ENCODE assay signal across 9 cellular contexts in the genomic region with DNA sequence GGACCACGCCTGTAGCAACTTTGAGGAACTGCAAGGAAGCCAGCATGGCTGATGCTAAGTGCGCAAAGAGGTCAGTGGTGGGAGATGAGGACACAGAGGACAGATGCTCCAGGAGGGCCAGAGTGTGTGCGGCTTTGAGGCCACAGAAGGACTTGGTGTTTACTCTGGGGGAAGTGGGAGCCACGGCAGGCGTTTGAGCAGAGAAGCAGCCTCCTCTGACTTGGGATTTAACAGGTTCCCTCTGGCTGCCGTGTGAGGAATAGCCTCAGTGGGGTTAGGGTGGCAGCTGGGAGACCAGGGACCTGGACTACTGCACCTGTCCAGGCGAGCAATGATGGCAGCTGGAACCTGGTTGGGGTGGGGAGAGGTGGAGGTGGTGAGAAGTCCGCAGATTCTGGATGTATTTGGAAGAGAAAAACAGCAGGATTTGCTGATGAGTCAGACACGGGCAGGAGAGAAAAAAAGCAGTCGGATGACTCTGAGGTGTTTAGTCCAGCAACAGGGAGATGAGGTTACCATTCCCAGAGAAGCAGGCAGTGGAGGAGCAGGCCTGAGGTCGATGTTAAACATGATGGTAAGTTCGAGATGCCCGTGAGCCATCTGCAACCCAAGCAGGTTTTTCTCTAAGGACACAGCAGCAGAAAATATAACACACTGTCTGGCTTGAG.
DNase-seq lines count a peak whose midpoint lies in the region; ATAC-seq and TF ChIP-seq lines count a peak whose summit lies in the region.
"Had no signal": no experiment of that assay in that cellular context is flagged by ENCODE, and none has a peak within 500 bp of the region (broad histone marks: within the 10 kb centered on the region; RNA-seq: fewer than 3 reads in every experiment).

No MANE protein-coding gene starts in this region.

- H3K36me3 ChIP-seq in ACC112 (ENCODE audit: insufficient read depth, low read length) = no peaks in the 10 kb centered on the region

- H3K27me3 ChIP-seq in ACC112 (ENCODE audit: insufficient read depth, low read length) = no peaks in the 10 kb centered on the region

- DNase-seq in NCI-H1417 (lab: John Stamatoyannopoulos, UW) = peak; percentile 82 to 95 (median 88)
- peak; percentile 68 for DNase-seq in astrocyte of the cerebellum (ENCODE audit: low read depth)
- peak; percentile 75 to 89 for DNase-seq in lung microvascular endothelial cell (ENCODE audit: low read depth in 2 of 2)
- DNase-seq in cerebellum (ENCODE audit: low spot score) = no peak
- no peak for DNase-seq in activated CD8-positive, alpha-beta memory T cell treated with anti-CD3 and anti-CD28 coated beads, Interleukin-2, amount 50 U/mL, for 48 hours
- DNase-seq: naive B cell had no signal

- peak overlapping the region; percentile 76 for H3K27ac ChIP-seq in ACC112 (ENCODE audit: low read depth, low read length)

- TF ChIP-seq CTCF in astrocyte of the cerebellum (IDR thresholded peaks at IDR 0.05; ENCODE audit: low read depth, low read length, missing control alignments) = peak; percentile 56

- H3K4me3 ChIP-seq in ACC112 (ENCODE audit: low read depth, low read length) = 0 out of 2 replicates have a peak overlapping the region, but pooled peaks have one; percentile 2
- H3K4me3 ChIP-seq in astrocyte of the cerebellum (ENCODE audit: low read depth, low read length) = no peak overlapping the region

- H3K4me1 ChIP-seq in ACC112 (ENCODE audit: control insufficient read depth, insufficient read depth, low read length, unreplicated experiment) = peaks cover 15% of the 10 kb centered on the region

- H3K79me2 ChIP-seq in ACC112 (ENCODE audit: control insufficient read depth, insufficient read depth, low read length, unreplicated experiment) = no peaks in the 10 kb centered on the region

- H2AFZ ChIP-seq in ACC112 (ENCODE audit: low read length, unreplicated experiment) = no peak overlapping the region

- in situ Hi-C loops in astrocyte of the cerebellum (cut with HindIII; ENCODE audit: low sequenced_read_pairs) = no loop called here

- ATAC-seq in GM19455 (IDR thresholded peaks at IDR 0.05; ENCODE audit: unreplicated experiment) = no peak
- no peak for ATAC-seq in GM18868 (IDR thresholded peaks at IDR 0.05; ENCODE audit: unreplicated experiment)

Comparison
In these comparisons a context has a peak if more than half of its experiments do, and no peak if none do; other contexts are left out.
1. DNase-seq: peak in NCI-H1417 (3 of 3), astrocyte of the cerebellum (single experiment) and lung microvascular endothelial cell (2 of 2); none in cerebellum (single experiment) and activated CD8-positive, alpha-beta memory T cell treated with anti-CD3 and anti-CD28 coated beads, Interleukin-2, amount 50 U/mL, for 48 hours (single experiment).